ENCODE assay signal across 8 cellular contexts in genomic region chr10:72275351-72276012, GRCh38. TPM values are rescaled to one million over a fixed set of nuclear protein-coding genes. Genes with fewer than 3 reads are reported as not detected.
A peak's percentile ranks its signal among the peaks of the same experiment; 100 is the strongest.
DNase-seq lines count a peak whose midpoint lies in the region; ATAC-seq and TF ChIP-seq lines count a peak whose summit lies in the region.

No MANE protein-coding gene starts in this region.

- peak; percentile 36 for TF ChIP-seq POLR2A in ovary (IDR thresholded peaks at IDR 0.05)

- no peak for TF ChIP-seq CTCF in ovary (IDR thresholded peaks at IDR 0.05)

- H3K27ac Mint-ChIP-seq in T-helper 1 cell treated with Interleukin-12 subunit alpha and Interleukin-12 subunit beta and Interleukin-4 antibody, amounts not matched to agents 30 μg/mL and 1 μg/mL, for 36 hours: peak overlapping the region; percentile 98

- H3K4me1 ChIP-seq in esophagus (ENCODE audit: control insufficient read depth in 2 of 2, insufficient read depth in 2 of 2, low read length in 1 of 2) (peaks cover 2 to 9% of the 10 kb centered on the region in 2 donors), ovary (ENCODE audit: insufficient read depth) (peaks cover 6% of the 10 kb centered on the region), aorta (ENCODE audit: control insufficient read depth in 1 of 2, insufficient read depth in 2 of 2, low read length in 2 of 2) (no peaks in the 10 kb centered on the region)

- peaks cover 0 to 2% of the 10 kb centered on the region in 2 donors for H3K9me3 ChIP-seq in esophagus (ENCODE audit: control insufficient read depth in 2 of 2, insufficient read depth in 1 of 2, low read depth in 1 of 2, low read length in 1 of 2)
- no peaks in the 10 kb centered on the region for H3K9me3 ChIP-seq in ovary
- H3K9me3 ChIP-seq in aorta (ENCODE audit: control insufficient read depth, low read length): no peaks in the 10 kb centered on the region

- peaks cover 51% of the 10 kb centered on the region for H3K4me1 Mint-ChIP-seq in T-helper 1 cell treated with Interleukin-12 subunit alpha and Interleukin-12 subunit beta and Interleukin-4 antibody, amounts not matched to agents 30 μg/mL and 1 μg/mL, for 36 hours (ENCODE audit: low read depth)

- H3K36me3 Mint-ChIP-seq in T-helper 1 cell treated with Interleukin-12 subunit alpha and Interleukin-12 subunit beta and Interleukin-4 antibody, amounts not matched to agents 30 μg/mL and 1 μg/mL, for 36 hours (ENCODE audit: low read depth): peaks cover 28% of the 10 kb centered on the region

- H3K27me3 ChIP-seq in esophagus (ENCODE audit: control insufficient read depth in 1 of 2, insufficient read depth in 2 of 2, low read length in 2 of 2) (no peaks in the 10 kb centered on the region), ovary (no peaks in the 10 kb centered on the region), aorta (ENCODE audit: control insufficient read depth in 1 of 2, insufficient read depth in 2 of 2, low read length in 1 of 2) (peaks cover 0 to 2% of the 10 kb centered on the region in 2 donors)

- no peaks in the 10 kb centered on the region for H3K9me3 Mint-ChIP-seq in T-helper 1 cell treated with Interleukin-12 subunit alpha and Interleukin-12 subunit beta and Interleukin-4 antibody, amounts not matched to agents 30 μg/mL and 1 μg/mL, for 36 hours

- no peak for ATAC-seq in aorta (ENCODE audit: low FRiP score)

- peak overlapping the region; percentile 96 for H3K4me3 Mint-ChIP-seq in T-helper 1 cell treated with Interleukin-12 subunit alpha and Interleukin-12 subunit beta and Interleukin-4 antibody, amounts not matched to agents 30 μg/mL and 1 μg/mL, for 36 hours

- intact Hi-C loops in ovary (cut with DNase I): loop anchor here in 2 of 4 donors (2.0 to 10.0 kb wide), 3 partner anchors 19 to 53 kb away; no protein-coding TSS in a partner anchor
- intact Hi-C loops in aorta (cut with DNase I): no loop called here

- H3K27ac ChIP-seq in esophagus (ENCODE audit: low read depth in 2 of 2, low read length in 1 of 2): peak overlapping the region; percentile 94 to 99
- H3K27ac ChIP-seq in ovary: peak overlapping the region; percentile 89 to 92
- H3K27ac ChIP-seq in aorta (ENCODE audit: low read depth in 1 of 2, low read length in 2 of 2): no peak overlapping the region

- no peak for TF ChIP-seq EP300 in ovary (IDR thresholded peaks at IDR 0.05)

- peak overlapping the region; percentile 92 to 99 for H3K4me3 ChIP-seq in esophagus (ENCODE audit: low read depth in 1 of 2, low read length in 2 of 2)
- peak overlapping the region; percentile 77 for H3K4me3 ChIP-seq in ovary
- H3K4me3 ChIP-seq in aorta (ENCODE audit: low read length in 2 of 2): peak overlapping the region in 1 of 2 donors; percentile 8

- no peaks in the 10 kb centered on the region for H3K27me3 Mint-ChIP-seq in T-helper 1 cell treated with Interleukin-12 subunit alpha and Interleukin-12 subunit beta and Interleukin-4 antibody, amounts not matched to agents 30 μg/mL and 1 μg/mL, for 36 hours (ENCODE audit: low read depth)

- 9 to 13% methylated on average over 12 of the region's 12 CpGs for WGBS in esophagus, 2 donors
- 8 to 16% (median 9%) methylated on average over 12 of the region's 12 CpGs for WGBS in ovary, 3 donors
- WGBS in aorta, 2 donors: 36 to 49% methylated on average over 12 of the region's 12 CpGs

- DNase-seq in activated CD8-positive, alpha-beta memory T cell treated with anti-CD3 and anti-CD28 coated beads, Interleukin-2, amount 50 U/mL, for 48 hours: peak; percentile 72
- no peak for DNase-seq in activated CD8-positive, alpha-beta memory T cell treated with anti-CD3 and anti-CD28 coated beads, Interleukin-2, amount 50 U/mL, for 4 hours
- DNase-seq in ovary (peak; percentile 46 to 69 (median 56)), HuH-7.5 (ENCODE audit: low spot score) (no peak), aorta (no peak), dedifferentiated amniotic fluid mesenchymal stem cell (ENCODE audit: extremely low spot score) (no peak)

- H3K36me3 ChIP-seq in esophagus (ENCODE audit: control insufficient read depth in 2 of 2, insufficient read depth in 2 of 2, low read length in 1 of 2) (peaks cover 0 to 19% of the 10 kb centered on the region in 2 donors), ovary (no peaks in the 10 kb centered on the region), aorta (ENCODE audit: control insufficient read depth in 1 of 2, insufficient read depth in 2 of 2, low read length in 1 of 2) (no peaks in the 10 kb centered on the region)

RNA-seq across cellular contexts. Expression of gene DDIT4, which starts 1.8 kb away (rescaled TPM):
- polyA plus RNA-seq in esophagus (100 to 1,000 TPM; 230 to 332 TPM), ovary (100 to 1,000 TPM in 1 of 2 donors, 10 to 100 TPM in 1; 46.6 to 529 TPM), aorta (10 to 100 TPM; 55.9 to 96.5 TPM)
- total RNA-seq in ovary (1,000 to 10,000 TPM in 2 of 7 donors, 100 to 1,000 TPM in 5; 229 to 1,952 (median 524) TPM), aorta (100 to 1,000 TPM; 104 to 126 TPM)

RNA-seq across cellular contexts. Expression of gene ASCC1, which starts 59.4 kb away (rescaled TPM):
- polyA plus RNA-seq in esophagus: 10 to 100 TPM in 1 of 2 donors, 1 to 10 TPM in 1; 4.7 to 12.8 TPM
- 10 to 100 TPM; 21.6 to 53.5 (median 31.1) TPM for total RNA-seq in ovary
- 10 to 100 TPM; 22.5 to 53.9 TPM for polyA plus RNA-seq in ovary
- 10 to 100 TPM; 23.3 to 32.3 TPM for total RNA-seq in aorta
- 10 to 100 TPM; 19.7 to 22.3 TPM for polyA plus RNA-seq in aorta

RNA-seq across cellular contexts. Expression of gene ANAPC16, which starts 59.7 kb away (rescaled TPM):
- polyA plus RNA-seq in esophagus: 100 to 1,000 TPM in 1 of 2 donors, 10 to 100 TPM in 1; 80.2 to 112 TPM
- 100 to 1,000 TPM in 5 of 7 donors, 10 to 100 TPM in 2; 71.6 to 136 (median 112) TPM for total RNA-seq in ovary
- polyA plus RNA-seq in ovary: 100 to 1,000 TPM; 154 to 160 TPM
- total RNA-seq in aorta: 10 to 100 TPM; 70.7 to 75.7 TPM
- polyA plus RNA-seq in aorta: 100 to 1,000 TPM; 165 to 281 TPM

Comparison
In these comparisons a context has a peak if more than half of its experiments do, and no peak if none do; other contexts are left out.
1. DNase-seq: peak in activated CD8-positive, alpha-beta memory T cell treated with anti-CD3 and anti-CD28 coated beads, Interleukin-2, amount 50 U/mL, for 48 hours (single experiment) and ovary (5 of 5); none in activated CD8-positive, alpha-beta memory T cell treated with anti-CD3 and anti-CD28 coated beads, Interleukin-2, amount 50 U/mL, for 4 hours (single experiment), HuH-7.5 (single experiment), aorta (0 of 2) and dedifferentiated amniotic fluid mesenchymal stem cell (single experiment).
2. H3K27ac ChIP-seq: peak in esophagus (2 of 2) and ovary (2 of 2); none in aorta (0 of 2).